ENCODE assay signal across 1 cellular context in genomic region chr7:7181519-7182155, GRCh38.
TF ChIP-seq lines count a peak whose summit lies in the region.

No MANE protein-coding gene starts in this region.

TF ChIP-seq in HepG2, 621 proteins besides CTCF, POLR2A, EP300 and RAD21 (continued from another document and continues in another):
- TF ChIP-seq SIN3A (IDR thresholded peaks at IDR 0.05; ENCODE audit: borderline replicate concordance, low read depth, low read length) (no peak; the same call in 1 of the 2 replicates), ZBTB26 (CRISPR knock-in tag; IDR thresholded peaks at IDR 0.05; ENCODE audit: borderline replicate concordance) (no peak), ARID2 (CRISPR knock-in tag; IDR thresholded peaks at IDR 0.05; ENCODE audit: borderline replicate concordance) (no peak), ZKSCAN5 (CRISPR knock-in tag; IDR thresholded peaks at IDR 0.05) (no peak), ZNF556 (CRISPR knock-in tag; IDR thresholded peaks at IDR 0.05; ENCODE audit: borderline replicate concordance) (no peak), HNF4A (CRISPR knock-in tag; IDR thresholded peaks at IDR 0.05) (no peak), ZKSCAN1 (IDR thresholded peaks at IDR 0.05; ENCODE audit: low read length) (no peak), GATA4 (IDR thresholded peaks at IDR 0.05; ENCODE audit: borderline replicate concordance, low read depth) (no peak), ZNF496 (CRISPR knock-in tag; IDR thresholded peaks at IDR 0.05; ENCODE audit: insufficient replicate concordance) (no peak), FOSL1 (CRISPR knock-in tag; IDR thresholded peaks at IDR 0.05; ENCODE audit: borderline replicate concordance) (no peak), REXO4 (CRISPR knock-in tag; IDR thresholded peaks at IDR 0.05; ENCODE audit: borderline replicate concordance) (no peak), ATF7-NPFF (CRISPR knock-in tag; IDR thresholded peaks at IDR 0.05; ENCODE audit: low read depth) (no peak), MTA3 (CRISPR knock-in tag; IDR thresholded peaks at IDR 0.05) (no peak), BCL3 (CRISPR knock-in tag; IDR thresholded peaks at IDR 0.05) (no peak), MAFK (conservative IDR thresholded peaks at IDR 0.05 in 1 of 2, IDR thresholded peaks at IDR 0.05 in 1 of 2; ENCODE audit: low read length in 2 of 2) (no peak), BHLHE40 (IDR thresholded peaks at IDR 0.05; ENCODE audit: low read length) (no peak), CHD2 (IDR thresholded peaks at IDR 0.05; ENCODE audit: low read depth, low read length) (no peak), ZNF619 (CRISPR knock-in tag; IDR thresholded peaks at IDR 0.05) (no peak), ISX (CRISPR knock-in tag; conservative IDR thresholded peaks at IDR 0.05) (no peak), ZNF713 (CRISPR knock-in tag; IDR thresholded peaks at IDR 0.05) (no peak), SNRNP70 (IDR thresholded peaks at IDR 0.05; ENCODE audit: low read depth, low read length) (no peak), KLF11 (CRISPR knock-in tag; IDR thresholded peaks at IDR 0.05) (no peak), ZNF441 (CRISPR knock-in tag; IDR thresholded peaks at IDR 0.05; ENCODE audit: borderline replicate concordance) (no peak), ZFP37 (CRISPR knock-in tag; IDR thresholded peaks at IDR 0.05; ENCODE audit: borderline replicate concordance) (no peak), MZF1 (CRISPR knock-in tag; IDR thresholded peaks at IDR 0.05; ENCODE audit: borderline replicate concordance) (no peak), PHF21A (CRISPR knock-in tag; IDR thresholded peaks at IDR 0.05) (no peak), ZNF891 (CRISPR knock-in tag; IDR thresholded peaks at IDR 0.05) (no peak), ZNF331 (CRISPR knock-in tag; IDR thresholded peaks at IDR 0.05) (0 out of 2 replicates have a peak, but pooled peaks have one; percentile 6), SRSF4 (IDR thresholded peaks at IDR 0.05; ENCODE audit: low read depth, low read length, poor library complexity, severe bottlenecking) (no peak), RERE (CRISPR knock-in tag; IDR thresholded peaks at IDR 0.05; ENCODE audit: low read depth) (no peak), POLR2AphosphoS5 (IDR thresholded peaks at IDR 0.05; ENCODE audit: low read depth, low read length) (peak; percentile 12; the same call in 1 of the 2 replicates), ZBTB10 (CRISPR knock-in tag; IDR thresholded peaks at IDR 0.05; ENCODE audit: borderline replicate concordance) (no peak), NBN (conservative IDR thresholded peaks at IDR 0.05) (no peak), GZF1 (CRISPR knock-in tag; IDR thresholded peaks at IDR 0.05) (no peak), ZNF501 (CRISPR knock-in tag; IDR thresholded peaks at IDR 0.05) (0 out of 2 replicates have a peak, but pooled peaks have one; percentile 0), MAFG (CRISPR knock-in tag; IDR thresholded peaks at IDR 0.05) (no peak), IKZF1 (IDR thresholded peaks at IDR 0.05) (no peak), AGO1 (IDR thresholded peaks at IDR 0.05; ENCODE audit: low read depth, low read length, poor library complexity, severe bottlenecking) (no peak), KLF9 (CRISPR knock-in tag; IDR thresholded peaks at IDR 0.05; ENCODE audit: low read depth) (no peak), AHR (CRISPR knock-in tag; IDR thresholded peaks at IDR 0.05) (no peak), ATF4 (CRISPR knock-in tag; IDR thresholded peaks at IDR 0.05) (0 out of 4 replicates have a peak, but pooled peaks of 1 of the 2 experiments have one; percentile 10)
- TF ChIP-seq, protein P1, sequence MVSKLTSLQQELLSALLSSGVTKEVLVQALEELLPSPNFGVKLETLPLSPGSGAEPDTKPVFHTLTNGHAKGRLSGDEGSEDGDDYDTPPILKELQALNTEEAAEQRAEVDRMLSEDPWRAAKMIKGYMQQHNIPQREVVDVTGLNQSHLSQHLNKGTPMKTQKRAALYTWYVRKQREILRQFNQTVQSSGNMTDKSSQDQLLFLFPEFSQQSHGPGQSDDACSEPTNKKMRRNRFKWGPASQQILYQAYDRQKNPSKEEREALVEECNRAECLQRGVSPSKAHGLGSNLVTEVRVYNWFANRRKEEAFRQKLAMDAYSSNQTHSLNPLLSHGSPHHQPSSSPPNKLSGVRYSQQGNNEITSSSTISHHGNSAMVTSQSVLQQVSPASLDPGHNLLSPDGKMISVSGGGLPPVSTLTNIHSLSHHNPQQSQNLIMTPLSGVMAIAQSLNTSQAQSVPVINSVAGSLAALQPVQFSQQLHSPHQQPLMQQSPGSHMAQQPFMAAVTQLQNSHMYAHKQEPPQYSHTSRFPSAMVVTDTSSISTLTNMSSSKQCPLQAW (CRISPR knock-in tag; IDR thresholded peaks at IDR 0.05) = no peak
- TF ChIP-seq, protein P2, sequence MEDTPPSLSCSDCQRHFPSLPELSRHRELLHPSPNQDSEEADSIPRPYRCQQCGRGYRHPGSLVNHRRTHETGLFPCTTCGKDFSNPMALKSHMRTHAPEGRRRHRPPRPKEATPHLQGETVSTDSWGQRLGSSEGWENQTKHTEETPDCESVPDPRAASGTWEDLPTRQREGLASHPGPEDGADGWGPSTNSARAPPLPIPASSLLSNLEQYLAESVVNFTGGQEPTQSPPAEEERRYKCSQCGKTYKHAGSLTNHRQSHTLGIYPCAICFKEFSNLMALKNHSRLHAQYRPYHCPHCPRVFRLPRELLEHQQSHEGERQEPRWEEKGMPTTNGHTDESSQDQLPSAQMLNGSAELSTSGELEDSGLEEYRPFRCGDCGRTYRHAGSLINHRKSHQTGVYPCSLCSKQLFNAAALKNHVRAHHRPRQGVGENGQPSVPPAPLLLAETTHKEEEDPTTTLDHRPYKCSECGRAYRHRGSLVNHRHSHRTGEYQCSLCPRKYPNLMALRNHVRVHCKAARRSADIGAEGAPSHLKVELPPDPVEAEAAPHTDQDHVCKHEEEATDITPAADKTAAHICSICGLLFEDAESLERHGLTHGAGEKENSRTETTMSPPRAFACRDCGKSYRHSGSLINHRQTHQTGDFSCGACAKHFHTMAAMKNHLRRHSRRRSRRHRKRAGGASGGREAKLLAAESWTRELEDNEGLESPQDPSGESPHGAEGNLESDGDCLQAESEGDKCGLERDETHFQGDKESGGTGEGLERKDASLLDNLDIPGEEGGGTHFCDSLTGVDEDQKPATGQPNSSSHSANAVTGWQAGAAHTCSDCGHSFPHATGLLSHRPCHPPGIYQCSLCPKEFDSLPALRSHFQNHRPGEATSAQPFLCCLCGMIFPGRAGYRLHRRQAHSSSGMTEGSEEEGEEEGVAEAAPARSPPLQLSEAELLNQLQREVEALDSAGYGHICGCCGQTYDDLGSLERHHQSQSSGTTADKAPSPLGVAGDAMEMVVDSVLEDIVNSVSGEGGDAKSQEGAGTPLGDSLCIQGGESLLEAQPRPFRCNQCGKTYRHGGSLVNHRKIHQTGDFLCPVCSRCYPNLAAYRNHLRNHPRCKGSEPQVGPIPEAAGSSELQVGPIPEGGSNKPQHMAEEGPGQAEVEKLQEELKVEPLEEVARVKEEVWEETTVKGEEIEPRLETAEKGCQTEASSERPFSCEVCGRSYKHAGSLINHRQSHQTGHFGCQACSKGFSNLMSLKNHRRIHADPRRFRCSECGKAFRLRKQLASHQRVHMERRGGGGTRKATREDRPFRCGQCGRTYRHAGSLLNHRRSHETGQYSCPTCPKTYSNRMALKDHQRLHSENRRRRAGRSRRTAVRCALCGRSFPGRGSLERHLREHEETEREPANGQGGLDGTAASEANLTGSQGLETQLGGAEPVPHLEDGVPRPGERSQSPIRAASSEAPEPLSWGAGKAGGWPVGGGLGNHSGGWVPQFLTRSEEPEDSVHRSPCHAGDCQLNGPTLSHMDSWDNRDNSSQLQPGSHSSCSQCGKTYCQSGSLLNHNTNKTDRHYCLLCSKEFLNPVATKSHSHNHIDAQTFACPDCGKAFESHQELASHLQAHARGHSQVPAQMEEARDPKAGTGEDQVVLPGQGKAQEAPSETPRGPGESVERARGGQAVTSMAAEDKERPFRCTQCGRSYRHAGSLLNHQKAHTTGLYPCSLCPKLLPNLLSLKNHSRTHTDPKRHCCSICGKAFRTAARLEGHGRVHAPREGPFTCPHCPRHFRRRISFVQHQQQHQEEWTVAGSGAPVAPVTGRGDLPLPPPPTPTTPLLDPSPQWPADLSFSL (CRISPR knock-in tag; IDR thresholded peaks at IDR 0.05) = no peak
